Comparison of ENCODE assay signal across 1 cellular context in the genomic region with DNA sequence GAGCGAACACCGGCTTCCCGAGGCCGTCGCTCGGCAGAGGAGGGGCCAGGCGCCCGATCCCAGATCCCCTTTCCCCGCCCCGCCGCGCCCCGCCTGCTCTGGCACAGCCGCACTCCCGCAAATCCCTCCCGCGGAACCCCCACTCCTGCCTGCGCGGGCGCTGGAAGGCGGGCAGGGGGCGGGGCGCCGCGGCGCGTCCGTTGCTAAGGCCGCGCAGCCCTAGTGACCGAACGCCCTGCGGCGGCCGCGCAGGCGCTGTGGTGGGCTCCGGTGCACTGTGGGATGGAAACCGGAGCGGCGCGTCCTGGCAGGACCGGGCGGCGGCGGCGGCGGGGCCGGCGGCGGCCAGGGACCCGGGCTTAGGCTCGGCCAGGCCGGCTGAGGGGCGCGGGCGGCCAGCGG.
TF ChIP-seq lines count a peak whose summit lies in the region.

A gene with protein sequence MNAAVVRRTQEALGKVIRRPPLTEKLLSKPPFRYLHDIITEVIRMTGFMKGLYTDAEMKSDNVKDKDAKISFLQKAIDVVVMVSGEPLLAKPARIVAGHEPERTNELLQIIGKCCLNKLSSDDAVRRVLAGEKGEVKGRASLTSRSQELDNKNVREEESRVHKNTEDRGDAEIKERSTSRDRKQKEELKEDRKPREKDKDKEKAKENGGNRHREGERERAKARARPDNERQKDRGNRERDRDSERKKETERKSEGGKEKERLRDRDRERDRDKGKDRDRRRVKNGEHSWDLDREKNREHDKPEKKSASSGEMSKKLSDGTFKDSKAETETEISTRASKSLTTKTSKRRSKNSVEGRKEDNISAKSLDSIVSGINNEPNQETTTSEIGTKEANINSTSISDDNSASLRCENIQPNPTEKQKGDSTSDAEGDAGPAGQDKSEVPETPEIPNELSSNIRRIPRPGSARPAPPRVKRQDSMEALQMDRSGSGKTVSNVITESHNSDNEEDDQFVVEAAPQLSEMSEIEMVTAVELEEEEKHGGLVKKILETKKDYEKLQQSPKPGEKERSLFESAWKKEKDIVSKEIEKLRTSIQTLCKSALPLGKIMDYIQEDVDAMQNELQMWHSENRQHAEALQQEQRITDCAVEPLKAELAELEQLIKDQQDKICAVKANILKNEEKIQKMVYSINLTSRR (plus strand): TSS at position 273 of the 402 bp plus-strand sequence. CDS start 145 bp downstream, outside the sequence.

TF ChIP-seq in HepG2, 621 proteins besides CTCF, POLR2A, EP300 and RAD21 (continued from another document):
- TF ChIP-seq, protein P1, sequence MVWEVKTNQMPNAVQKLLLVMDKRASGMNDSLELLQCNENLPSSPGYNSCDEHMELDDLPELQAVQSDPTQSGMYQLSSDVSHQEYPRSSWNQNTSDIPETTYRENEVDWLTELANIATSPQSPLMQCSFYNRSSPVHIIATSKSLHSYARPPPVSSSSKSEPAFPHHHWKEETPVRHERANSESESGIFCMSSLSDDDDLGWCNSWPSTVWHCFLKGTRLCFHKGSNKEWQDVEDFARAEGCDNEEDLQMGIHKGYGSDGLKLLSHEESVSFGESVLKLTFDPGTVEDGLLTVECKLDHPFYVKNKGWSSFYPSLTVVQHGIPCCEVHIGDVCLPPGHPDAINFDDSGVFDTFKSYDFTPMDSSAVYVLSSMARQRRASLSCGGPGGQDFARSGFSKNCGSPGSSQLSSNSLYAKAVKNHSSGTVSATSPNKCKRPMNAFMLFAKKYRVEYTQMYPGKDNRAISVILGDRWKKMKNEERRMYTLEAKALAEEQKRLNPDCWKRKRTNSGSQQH (CRISPR knock-in tag; IDR thresholded peaks at IDR 0.05; ENCODE audit: low read depth): no peak; the same call in none of the 2 replicates
- TF ChIP-seq, protein P2, sequence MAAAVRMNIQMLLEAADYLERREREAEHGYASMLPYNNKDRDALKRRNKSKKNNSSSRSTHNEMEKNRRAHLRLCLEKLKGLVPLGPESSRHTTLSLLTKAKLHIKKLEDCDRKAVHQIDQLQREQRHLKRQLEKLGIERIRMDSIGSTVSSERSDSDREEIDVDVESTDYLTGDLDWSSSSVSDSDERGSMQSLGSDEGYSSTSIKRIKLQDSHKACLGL (CRISPR knock-in tag; IDR thresholded peaks at IDR 0.05): no peak
- TF ChIP-seq SNRNP70 (IDR thresholded peaks at IDR 0.05; ENCODE audit: low read depth, low read length): no peak
- TF ChIP-seq, protein P3, sequence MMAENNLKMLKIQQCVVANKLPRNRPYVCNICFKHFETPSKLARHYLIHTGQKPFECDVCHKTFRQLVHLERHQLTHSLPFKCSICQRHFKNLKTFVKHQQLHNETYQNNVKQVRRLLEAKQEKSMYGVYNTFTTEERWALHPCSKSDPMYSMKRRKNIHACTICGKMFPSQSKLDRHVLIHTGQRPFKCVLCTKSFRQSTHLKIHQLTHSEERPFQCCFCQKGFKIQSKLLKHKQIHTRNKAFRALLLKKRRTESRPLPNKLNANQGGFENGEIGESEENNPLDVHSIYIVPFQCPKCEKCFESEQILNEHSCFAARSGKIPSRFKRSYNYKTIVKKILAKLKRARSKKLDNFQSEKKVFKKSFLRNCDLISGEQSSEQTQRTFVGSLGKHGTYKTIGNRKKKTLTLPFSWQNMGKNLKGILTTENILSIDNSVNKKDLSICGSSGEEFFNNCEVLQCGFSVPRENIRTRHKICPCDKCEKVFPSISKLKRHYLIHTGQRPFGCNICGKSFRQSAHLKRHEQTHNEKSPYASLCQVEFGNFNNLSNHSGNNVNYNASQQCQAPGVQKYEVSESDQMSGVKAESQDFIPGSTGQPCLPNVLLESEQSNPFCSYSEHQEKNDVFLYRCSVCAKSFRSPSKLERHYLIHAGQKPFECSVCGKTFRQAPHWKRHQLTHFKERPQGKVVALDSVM (CRISPR knock-in tag; IDR thresholded peaks at IDR 0.05): no peak
- TF ChIP-seq NFIC (IDR thresholded peaks at IDR 0.05; ENCODE audit: low read length): no peak
- TF ChIP-seq ZNF564 (CRISPR knock-in tag; IDR thresholded peaks at IDR 0.05): no peak
- TF ChIP-seq SMAD3 (CRISPR knock-in tag; IDR thresholded peaks at IDR 0.05): no peak
- TF ChIP-seq DMAP1 (CRISPR knock-in tag; IDR thresholded peaks at IDR 0.05): no peak
- TF ChIP-seq RARG (CRISPR knock-in tag; IDR thresholded peaks at IDR 0.05; ENCODE audit: low read depth): no peak
- TF ChIP-seq NFKB2 (CRISPR knock-in tag; IDR thresholded peaks at IDR 0.05; ENCODE audit: borderline replicate concordance): no peak
- TF ChIP-seq, protein P4, sequence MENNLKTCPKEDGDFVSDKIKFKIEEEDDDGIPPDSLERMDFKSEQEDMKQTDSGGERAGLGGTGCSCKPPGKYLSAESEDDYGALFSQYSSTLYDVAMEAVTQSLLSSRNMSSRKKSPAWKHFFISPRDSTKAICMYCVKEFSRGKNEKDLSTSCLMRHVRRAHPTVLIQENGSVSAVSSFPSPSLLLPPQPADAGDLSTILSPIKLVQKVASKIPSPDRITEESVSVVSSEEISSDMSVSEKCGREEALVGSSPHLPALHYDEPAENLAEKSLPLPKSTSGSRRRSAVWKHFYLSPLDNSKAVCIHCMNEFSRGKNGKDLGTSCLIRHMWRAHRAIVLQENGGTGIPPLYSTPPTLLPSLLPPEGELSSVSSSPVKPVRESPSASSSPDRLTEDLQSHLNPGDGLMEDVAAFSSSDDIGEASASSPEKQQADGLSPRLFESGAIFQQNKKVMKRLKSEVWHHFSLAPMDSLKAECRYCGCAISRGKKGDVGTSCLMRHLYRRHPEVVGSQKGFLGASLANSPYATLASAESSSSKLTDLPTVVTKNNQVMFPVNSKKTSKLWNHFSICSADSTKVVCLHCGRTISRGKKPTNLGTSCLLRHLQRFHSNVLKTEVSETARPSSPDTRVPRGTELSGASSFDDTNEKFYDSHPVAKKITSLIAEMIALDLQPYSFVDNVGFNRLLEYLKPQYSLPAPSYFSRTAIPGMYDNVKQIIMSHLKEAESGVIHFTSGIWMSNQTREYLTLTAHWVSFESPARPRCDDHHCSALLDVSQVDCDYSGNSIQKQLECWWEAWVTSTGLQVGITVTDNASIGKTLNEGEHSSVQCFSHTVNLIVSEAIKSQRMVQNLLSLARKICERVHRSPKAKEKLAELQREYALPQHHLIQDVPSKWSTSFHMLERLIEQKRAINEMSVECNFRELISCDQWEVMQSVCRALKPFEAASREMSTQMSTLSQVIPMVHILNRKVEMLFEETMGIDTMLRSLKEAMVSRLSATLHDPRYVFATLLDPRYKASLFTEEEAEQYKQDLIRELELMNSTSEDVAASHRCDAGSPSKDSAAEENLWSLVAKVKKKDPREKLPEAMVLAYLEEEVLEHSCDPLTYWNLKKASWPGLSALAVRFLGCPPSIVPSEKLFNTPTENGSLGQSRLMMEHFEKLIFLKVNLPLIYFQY (CRISPR knock-in tag; IDR thresholded peaks at IDR 0.05; ENCODE audit: borderline replicate concordance): no peak; the same call in 1 of the 2 replicates
- TF ChIP-seq, protein P5, sequence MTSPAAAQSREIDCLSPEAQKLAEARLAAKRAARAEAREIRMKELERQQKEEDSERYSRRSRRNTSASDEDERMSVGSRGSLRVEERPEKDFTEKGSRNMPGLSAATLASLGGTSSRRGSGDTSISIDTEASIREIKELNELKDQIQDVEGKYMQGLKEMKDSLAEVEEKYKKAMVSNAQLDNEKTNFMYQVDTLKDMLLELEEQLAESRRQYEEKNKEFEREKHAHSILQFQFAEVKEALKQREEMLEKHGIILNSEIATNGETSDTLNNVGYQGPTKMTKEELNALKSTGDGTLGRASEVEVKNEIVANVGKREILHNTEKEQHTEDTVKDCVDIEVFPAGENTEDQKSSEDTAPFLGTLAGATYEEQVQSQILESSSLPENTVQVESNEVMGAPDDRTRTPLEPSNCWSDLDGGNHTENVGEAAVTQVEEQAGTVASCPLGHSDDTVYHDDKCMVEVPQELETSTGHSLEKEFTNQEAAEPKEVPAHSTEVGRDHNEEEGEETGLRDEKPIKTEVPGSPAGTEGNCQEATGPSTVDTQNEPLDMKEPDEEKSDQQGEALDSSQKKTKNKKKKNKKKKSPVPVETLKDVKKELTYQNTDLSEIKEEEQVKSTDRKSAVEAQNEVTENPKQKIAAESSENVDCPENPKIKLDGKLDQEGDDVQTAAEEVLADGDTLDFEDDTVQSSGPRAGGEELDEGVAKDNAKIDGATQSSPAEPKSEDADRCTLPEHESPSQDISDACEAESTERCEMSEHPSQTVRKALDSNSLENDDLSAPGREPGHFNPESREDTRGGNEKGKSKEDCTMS (CRISPR knock-in tag; conservative IDR thresholded peaks at IDR 0.05): no peak
- TF ChIP-seq SRSF1 (optimal IDR thresholded peaks at IDR 0.05; ENCODE audit: low read depth, low read length): no peak
- no peak for TF ChIP-seq ELF1 (CRISPR knock-in tag; IDR thresholded peaks at IDR 0.05)
- no peak for TF ChIP-seq PCBP2 (optimal IDR thresholded peaks at IDR 0.05; ENCODE audit: low read depth, low read length, poor library complexity, severe bottlenecking)
- peak; percentile 52; the same call in 1 of the 2 replicates for TF ChIP-seq ZNF766 (CRISPR knock-in tag; IDR thresholded peaks at IDR 0.05; ENCODE audit: borderline replicate concordance)
- TF ChIP-seq, protein P6, sequence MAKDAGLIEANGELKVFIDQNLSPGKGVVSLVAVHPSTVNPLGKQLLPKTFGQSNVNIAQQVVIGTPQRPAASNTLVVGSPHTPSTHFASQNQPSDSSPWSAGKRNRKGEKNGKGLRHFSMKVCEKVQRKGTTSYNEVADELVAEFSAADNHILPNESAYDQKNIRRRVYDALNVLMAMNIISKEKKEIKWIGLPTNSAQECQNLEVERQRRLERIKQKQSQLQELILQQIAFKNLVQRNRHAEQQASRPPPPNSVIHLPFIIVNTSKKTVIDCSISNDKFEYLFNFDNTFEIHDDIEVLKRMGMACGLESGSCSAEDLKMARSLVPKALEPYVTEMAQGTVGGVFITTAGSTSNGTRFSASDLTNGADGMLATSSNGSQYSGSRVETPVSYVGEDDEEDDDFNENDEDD (CRISPR knock-in tag; IDR thresholded peaks at IDR 0.05; ENCODE audit: borderline replicate concordance): peak; percentile 75
- TF ChIP-seq SMARCC2 (IDR thresholded peaks at IDR 0.05): no peak
- TF ChIP-seq KLF15 (CRISPR knock-in tag; IDR thresholded peaks at IDR 0.05; ENCODE audit: borderline replicate concordance): no peak
